ENCODE assay signal across 28 cellular contexts in genomic region chr11:120271672-120272071, GRCh38. TPM values are rescaled to one million over a fixed set of nuclear protein-coding genes. Genes with fewer than 3 reads are reported as not detected.
"Had no signal": no experiment of that assay in that cellular context is flagged by ENCODE, and none has a peak within 500 bp of the region (broad histone marks: within the 10 kb centered on the region; RNA-seq: fewer than 3 reads in every experiment).

No MANE protein-coding gene starts in this region.

- H3K36me3 ChIP-seq: heart left ventricle, neutrophil, stomach, tibial artery had no signal

- H3K27ac ChIP-seq: heart left ventricle, neutrophil, psoas muscle, stomach, tibial artery had no signal

- DNase-seq: activated CD4-positive, alpha-beta T cell treated with anti-CD3 and anti-CD28 coated beads for 1 hour; activated CD4-positive, alpha-beta T cell treated with anti-CD3 and anti-CD28 coated beads, Interleukin-2, amount 50 U/mL, for 1 hour; activated CD8-positive, alpha-beta T cell treated with anti-CD3 and anti-CD28 coated beads for 36 hours; activated gamma-delta T cell treated with Interleukin-2 at 50 U/mL for 16 hours; activated naive CD4-positive, alpha-beta T cell treated with anti-CD3 and anti-CD28 coated beads, Interleukin-2, amount 50 U/mL, for 16 hours; activated naive CD8-positive, alpha-beta T cell treated with anti-CD3 and anti-CD28 coated beads, Interleukin-2, amount 50 U/mL, for 24 hours; activated T-cell treated with anti-CD3 and anti-CD28 coated beads, Interleukin-2, amount 50 U/mL, for 4 hours; amygdala; central memory CD4-positive, alpha-beta T cell; endodermal cell; heart left ventricle; hypothalamus; immature natural killer cell; mucosa of descending colon; psoas muscle; stimulated activated CD4-positive, alpha-beta T cell treated with anti-CD3 and anti-CD28 coated beads, Interleukin-15, amount 100 ng/mL, for 24 hours; stimulated activated CD4-positive, alpha-beta T cell treated with anti-CD3 and anti-CD28 coated beads, Interleukin-2, amount 100 ng/mL, for 24 hours; stimulated activated naive B cell treated with anti-CD40 and anti-IgM and Interleukin-4, amounts not matched to agents 10 μg/mL and 1 μg/mL and 100 μg/mL, for 72 hours; stomach; tibial artery had no signal

- H3K9me3 ChIP-seq: heart left ventricle, mucosa of descending colon, neutrophil, psoas muscle, stomach, tibial artery had no signal

- H3K4me1 ChIP-seq: heart left ventricle, psoas muscle, stomach, tibial artery had no signal

- H3K4me3 ChIP-seq: heart left ventricle, lung, mucosa of descending colon, psoas muscle, stomach, tibial artery had no signal

- ATAC-seq: activated CD8-positive, alpha-beta T cell treated with anti-CD3 and anti-CD28 coated beads for 36 hours; activated naive CD8-positive, alpha-beta T cell treated with anti-CD3 and anti-CD28 coated beads, Interleukin-2, amount 50 U/mL, for 24 hours; activated T-cell treated with anti-CD3 and anti-CD28 coated beads, Interleukin-2, amount 50 U/mL, for 4 hours; activated T-helper 17 cell treated with anti-CD3 and anti-CD28 coated beads, Interleukin-2, amount 50 U/mL, for 72 hours; left lobe of liver; mucosa of descending colon; psoas muscle; stimulated activated naive B cell treated with anti-CD40 and anti-IgM and Interleukin-4, amounts not matched to agents 10 μg/mL and 1 μg/mL and 100 μg/mL, for 72 hours; WTC11 had no signal

RNA-seq across cellular contexts. Expression of gene POU2F3, which starts 31.7 kb away (rescaled TPM):
- total RNA-seq: activated CD8-positive, alpha-beta T cell treated with anti-CD3 and anti-CD28 coated beads for 36 hours; activated T-cell treated with anti-CD3 and anti-CD28 coated beads, Interleukin-2, amount 50 U/mL, for 4 hours; left lobe of liver; myocyte; natural killer cell treated with Interleukin-12 subunit alpha and Interleukin-12 subunit beta and Interleukin-15 and Interleukin-18, amount 100 ng/mL, for 72 hours; osteocyte; psoas muscle had no signal
- polyA plus RNA-seq: heart left ventricle, immature natural killer cell, psoas muscle had no signal

RNA-seq across cellular contexts. Expression of gene TLCD5, which starts 53.4 kb away (rescaled TPM):
- polyA plus RNA-seq: immature natural killer cell had no signal
